14 cellular contexts compared by ENCODE assay signal in genomic region chr13:114226088-114226487, GRCh38. TPM values are rescaled to one million over a fixed set of nuclear protein-coding genes. Genes with fewer than 3 reads are reported as not detected.
DNase-seq lines count a peak whose midpoint lies in the region; ATAC-seq and TF ChIP-seq lines count a peak whose summit lies in the region.
"Had no signal": no experiment of that assay in that cellular context is flagged by ENCODE, and none has a peak within 500 bp of the region (broad histone marks: within the 10 kb centered on the region; RNA-seq: fewer than 3 reads in every experiment).

No MANE protein-coding gene starts in this region.

- intact Hi-C loops in CD4-positive, alpha-beta T cell (cut with DNase I, micrococcal nuclease): loop anchor here (1.0 to 5.0 kb wide), 10 partner anchors 75 to 409 kb away; no protein-coding TSS in a partner anchor
- intact Hi-C loops in colonic mucosa (cut with DNase I): loop anchor here (1.0 kb wide), 1 partner anchor 275 kb away; no protein-coding TSS in a partner anchor

- H3K9ac ChIP-seq in colonic mucosa (ENCODE audit: low read depth in 2 of 2, low read length in 2 of 2): no peak overlapping the region

- no peaks in the 10 kb centered on the region for H3K9me3 Mint-ChIP-seq in CD4-positive, alpha-beta T cell
- no peaks in the 10 kb centered on the region for H3K9me3 Mint-ChIP-seq in T-helper 1 cell treated with Interleukin-12 subunit alpha and Interleukin-12 subunit beta and Interleukin-4 antibody, amounts not matched to agents 30 μg/mL and 1 μg/mL, for 36 hours
- no peaks in the 10 kb centered on the region for H3K9me3 Mint-ChIP-seq in immature natural killer cell
- H3K9me3 Mint-ChIP-seq: activated T-cell treated with anti-CD3 and anti-CD28 coated beads, Interleukin-2, amount 50 U/mL, for 4 hours; CD14-positive monocyte had no signal

- peak overlapping the region; percentile 25 for H3K27ac ChIP-seq in CD4-positive, alpha-beta T cell (ENCODE audit: low read depth, low read length)
- no peak overlapping the region for H3K27ac ChIP-seq in colonic mucosa
- H3K27ac ChIP-seq: HL-60, PC-9 had no signal

- no peaks in the 10 kb centered on the region for H3K9me3 ChIP-seq in CD4-positive, alpha-beta T cell (ENCODE audit: control insufficient read depth, low read length)
- H3K9me3 ChIP-seq in colonic mucosa: no peaks in the 10 kb centered on the region

- peak; percentile 50 for ATAC-seq in CD4-positive, alpha-beta T cell (ENCODE audit: poor library complexity)
- peak; percentile 12 for ATAC-seq in GM18909 (IDR thresholded peaks at IDR 0.05; ENCODE audit: poor library complexity, unreplicated experiment)
- ATAC-seq in HG02981 (IDR thresholded peaks at IDR 0.05; ENCODE audit: unreplicated experiment): no peak

- POLR2A ChIA-PET in CD4-positive, alpha-beta T cell (lab: Charles Lee): interaction anchor here (0.7 to 2.0 kb wide), 12 partner anchors 55 to 158 kb away, joined by 3 to 28 read pairs (median 6); partner anchors contain the start of genes RASA3 and UPF3A

- H3K27ac Mint-ChIP-seq in CD4-positive, alpha-beta T cell: peak overlapping the region; percentile 94
- H3K27ac Mint-ChIP-seq in T-helper 1 cell treated with Interleukin-12 subunit alpha and Interleukin-12 subunit beta and Interleukin-4 antibody, amounts not matched to agents 30 μg/mL and 1 μg/mL, for 36 hours: peak overlapping the region; percentile 31
- H3K27ac Mint-ChIP-seq in immature natural killer cell: peak overlapping the region; percentile 85 to 94 (median 90)

- no peaks in the 10 kb centered on the region for H3K36me3 Mint-ChIP-seq in CD4-positive, alpha-beta T cell (ENCODE audit: low read depth)
- H3K36me3 Mint-ChIP-seq in T-helper 1 cell treated with Interleukin-12 subunit alpha and Interleukin-12 subunit beta and Interleukin-4 antibody, amounts not matched to agents 30 μg/mL and 1 μg/mL, for 36 hours (ENCODE audit: low read depth): peaks cover 2% of the 10 kb centered on the region
- no peaks in the 10 kb centered on the region for H3K36me3 Mint-ChIP-seq in immature natural killer cell
- H3K36me3 Mint-ChIP-seq: CD14-positive monocyte had no signal

- no peaks in the 10 kb centered on the region for H3K27me3 Mint-ChIP-seq in CD4-positive, alpha-beta T cell
- peaks cover 28% of the 10 kb centered on the region for H3K27me3 Mint-ChIP-seq in T-helper 1 cell treated with Interleukin-12 subunit alpha and Interleukin-12 subunit beta and Interleukin-4 antibody, amounts not matched to agents 30 μg/mL and 1 μg/mL, for 36 hours (ENCODE audit: low read depth)
- peaks cover 2 to 21% (median 4%) of the 10 kb centered on the region in 3 donors for H3K27me3 Mint-ChIP-seq in immature natural killer cell (ENCODE audit: low read depth in 3 of 3)

- no peaks in the 10 kb centered on the region for H3K4me1 ChIP-seq in colonic mucosa

- peak in 5 of 10 experiments; percentile 6 to 32 (median 19) for DNase-seq in CD4-positive, alpha-beta T cell
- DNase-seq in immature natural killer cell (peak; percentile 47 to 73 (median 58)), colonic mucosa (no peak), ureter (ENCODE audit: low spot score) (no peak)

- H3K4me3 ChIP-seq in colonic mucosa: no peak overlapping the region
- H3K4me3 ChIP-seq: PC-9 had no signal

- CTCF ChIA-PET in CD4-positive, alpha-beta T cell (lab: Charles Lee): interaction anchor here (0.7 to 1.8 kb wide), 6 partner anchors 9 to 159 kb away, joined by 3 to 4 read pairs (median 4); no protein-coding TSS in a partner anchor

- peaks cover 56% of the 10 kb centered on the region for H3K4me1 Mint-ChIP-seq in CD4-positive, alpha-beta T cell (ENCODE audit: low read depth)
- peaks cover 40% of the 10 kb centered on the region for H3K4me1 Mint-ChIP-seq in T-helper 1 cell treated with Interleukin-12 subunit alpha and Interleukin-12 subunit beta and Interleukin-4 antibody, amounts not matched to agents 30 μg/mL and 1 μg/mL, for 36 hours (ENCODE audit: low read depth)
- H3K4me1 Mint-ChIP-seq in immature natural killer cell: peaks cover 45 to 53% of the 10 kb centered on the region in 2 donors

- H3K27me3 ChIP-seq in CD4-positive, alpha-beta T cell (ENCODE audit: control insufficient read depth, insufficient read depth, low read length): no peaks in the 10 kb centered on the region
- H3K27me3 ChIP-seq in colonic mucosa: no peaks in the 10 kb centered on the region

- H3K4me3 Mint-ChIP-seq in CD4-positive, alpha-beta T cell: peak overlapping the region; percentile 31
- no peak overlapping the region for H3K4me3 Mint-ChIP-seq in T-helper 1 cell treated with Interleukin-12 subunit alpha and Interleukin-12 subunit beta and Interleukin-4 antibody, amounts not matched to agents 30 μg/mL and 1 μg/mL, for 36 hours
- peak overlapping the region in 4 of 5 donors; percentile 15 to 76 (median 34) for H3K4me3 Mint-ChIP-seq in immature natural killer cell
- H3K4me3 Mint-ChIP-seq: activated T-cell treated with anti-CD3 and anti-CD28 coated beads, Interleukin-2, amount 50 U/mL, for 4 hours; CD14-positive monocyte had no signal

- H3K36me3 ChIP-seq in colonic mucosa: no peaks in the 10 kb centered on the region

- no peak for TF ChIP-seq CTCF in CD4-positive, alpha-beta T cell (IDR thresholded peaks at IDR 0.05)
- no peak for TF ChIP-seq CTCF in colonic mucosa (IDR thresholded peaks at IDR 0.05)

RNA-seq across cellular contexts. Expression of gene CDC16, which starts 8.6 kb away (rescaled TPM):
- total RNA-seq in CD4-positive, alpha-beta T cell: 10 to 100 TPM; 68.4 to 69.4 TPM
- 10 to 100 TPM; 16.0 to 33.1 (median 30.1) TPM for polyA plus RNA-seq in immature natural killer cell
- 10 to 100 TPM; 35.7 to 47.9 TPM for total RNA-seq in colonic mucosa
- 86.7 TPM for total RNA-seq in ureter

RNA-seq across cellular contexts. Expression of gene CFAP97D2, which starts 47.0 kb away (rescaled TPM):
- total RNA-seq in CD4-positive, alpha-beta T cell: under 1 TPM; 0.47 to 0.52 TPM
- polyA plus RNA-seq in immature natural killer cell: 1 to 10 TPM in 1 of 3 donors, under 1 TPM in 2; 0.40 to 1.0 (median 0.44) TPM
- not detected for total RNA-seq in colonic mucosa
- total RNA-seq in ureter: not detected
- total RNA-seq: activated T-cell treated with anti-CD3 and anti-CD28 coated beads, Interleukin-2, amount 50 U/mL, for 4 hours; astrocyte; Daoy; left cardiac atrium; PC-9 had no signal

RNA-seq across cellular contexts. Expression of gene UPF3A, which starts 55.3 kb away (rescaled TPM):
- 10 to 100 TPM; 31.8 TPM for total RNA-seq in CD4-positive, alpha-beta T cell
- 10 to 100 TPM in 2 of 3 donors, 1 to 10 TPM in 1; 8.9 to 35.5 (median 23.9) TPM for polyA plus RNA-seq in immature natural killer cell
- total RNA-seq in colonic mucosa: 10 to 100 TPM; 22.1 to 29.7 TPM
- 59.1 TPM for total RNA-seq in ureter

Comparison
In these comparisons a context has a peak if more than half of its experiments do, and no peak if none do; other contexts are left out.
1. DNase-seq: peak in immature natural killer cell (3 of 3); none in colonic mucosa (single experiment) and ureter (single experiment).
2. H3K27ac Mint-ChIP-seq: peak in every context shown above with its lines; median percentile 94 in CD4-positive, alpha-beta T cell; 90 in immature natural killer cell; 31 in T-helper 1 cell treated with Interleukin-12 subunit alpha and Interleukin-12 subunit beta and Interleukin-4 antibody, amounts not matched to agents 30 μg/mL and 1 μg/mL, for 36 hours.